29 cellular contexts compared by ENCODE assay signal in the genomic region with DNA sequence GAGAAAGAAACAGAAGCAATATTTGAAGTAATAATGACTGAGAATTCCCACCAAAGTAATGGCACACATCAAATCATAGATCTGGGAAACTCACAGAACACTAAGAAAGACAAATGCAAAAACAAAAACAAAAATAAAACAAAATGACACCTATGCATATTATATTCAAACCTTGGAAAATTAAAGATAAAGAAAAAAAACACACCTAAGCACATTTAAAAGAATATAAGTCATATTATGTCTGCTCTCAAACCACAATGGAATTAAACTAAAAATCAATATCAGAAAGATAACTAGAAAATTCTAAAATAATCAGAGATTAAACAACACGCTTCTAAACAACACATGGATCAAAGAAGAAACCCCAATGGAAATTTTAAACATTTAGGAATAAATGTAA. TPM values are rescaled to one million over a fixed set of nuclear protein-coding genes. Genes with fewer than 3 reads are reported as not detected.
A peak's percentile ranks its signal among the peaks of the same experiment; 100 is the strongest.
DNase-seq lines count a peak whose midpoint lies in the region; ATAC-seq, FAIRE-seq and TF ChIP-seq lines count a peak whose summit lies in the region.
"Had no signal": no experiment of that assay in that cellular context is flagged by ENCODE, and none has a peak within 500 bp of the region (broad histone marks: within the 10 kb centered on the region; RNA-seq: fewer than 3 reads in every experiment).

No MANE protein-coding gene starts in this region.

- peaks cover 18% of the 10 kb centered on the region for H3K27me3 Mint-ChIP-seq in activated T-helper 1 cell treated with anti-CD3 and anti-CD28 coated beads, Interleukin-12 subunit alpha, Interleukin-12 subunit beta, Interleukin-2, Interleukin-4 antibody, amounts not matched to agents 30 ng/mL and 10 ng/mL and 1 ng/mL, durations not matched to agents 14 hours and 24 hours and 36 hours (ENCODE audit: insufficient read depth)

- peak overlapping the region; percentile 46 for H2AFZ ChIP-seq in HCT116 (ENCODE audit: low read depth, low read length, poor library complexity, severe bottlenecking)
- no peak overlapping the region for H2AFZ ChIP-seq in K562 (ENCODE audit: low read depth, low read length)

- DNase-seq in HCT116 (ENCODE audit: low read depth, low spot score) (no peak), K562 (ENCODE audit: extremely low read depth in 1 of 4, low spot score in 3 of 4) (no peak), kidney (no peak), spleen (no peak)
- DNase-seq in activated naive CD4-positive, alpha-beta T cell treated with anti-CD3 and anti-CD28 coated beads, Interleukin-2, amount 50 U/mL, for 16 hours, result no peak
- no peak for DNase-seq in activated T-helper 1 cell treated with anti-CD3 and anti-CD28 coated beads, Interleukin-12 subunit alpha, Interleukin-12 subunit beta, Interleukin-2, Interleukin-4 antibody, amounts not matched to agents 30 ng/mL and 10 ng/mL and 1 ng/mL, durations not matched to agents 14 hours and 24 hours and 36 hours (ENCODE audit: low spot score)
- DNase-seq: 8988T; ACHN; BE2C; C1 segment of cervical spinal cord; CD4-positive, alpha-beta memory T cell; CD4-positive, CD25-positive, alpha-beta regulatory T cell; CD8-positive, alpha-beta memory T cell; COR-L47; DMS 273 treated with DMSO at 0.1 percent for 48 hours; DMS153; DMS53; DMS79; DND-41; EL; GDM1 had no signal

- CTCF ChIA-PET in HCT116 (lab: Charles Lee), result no interaction called here
- CTCF ChIA-PET in K562 (lab: Yijun Ruan, JAX; ENCODE audit: low intra/inter-chr PET ratio), result no interaction called here

- POLR2A ChIA-PET in HCT116 (lab: Charles Lee), result no interaction called here
- POLR2A ChIA-PET in K562 (lab: Yijun Ruan, JAX), result interaction anchor here (0.6 kb wide), 1 partner anchor 328 kb away, joined by 3 read pairs; no protein-coding TSS in a partner anchor

- H3K4me2 ChIP-seq in HCT116 (ENCODE audit: low read length), result no peak overlapping the region
- H3K4me2 ChIP-seq in K562 (ENCODE audit: insufficient read depth, low read length), result no peak overlapping the region
- H3K4me2 ChIP-seq: BLaER1 had no signal

- in situ Hi-C loops in K562 (cut with MboI), result no loop called here

- H3K79me2 ChIP-seq in HCT116 (ENCODE audit: insufficient read depth, low read length) (no peaks in the 10 kb centered on the region), K562 (ENCODE audit: control insufficient read depth, insufficient read depth, low read length) (no peaks in the 10 kb centered on the region)

- no peak overlapping the region for H3K27ac ChIP-seq in HCT116 (ENCODE audit: low read depth, low read length)
- no peak overlapping the region for H3K27ac ChIP-seq in K562 (ENCODE audit: extremely low read depth, low read depth, low read length)
- no peak overlapping the region for H3K27ac ChIP-seq in kidney (ENCODE audit: low read depth in 2 of 2, low read length in 2 of 2)
- H3K27ac ChIP-seq in spleen, result no peak overlapping the region
- H3K27ac ChIP-seq: BLaER1 had no signal

- no peak overlapping the region for H3K27ac Mint-ChIP-seq in activated T-helper 1 cell treated with anti-CD3 and anti-CD28 coated beads, Interleukin-12 subunit alpha, Interleukin-12 subunit beta, Interleukin-2, Interleukin-4 antibody, amounts not matched to agents 30 ng/mL and 10 ng/mL and 1 ng/mL, durations not matched to agents 14 hours and 24 hours and 36 hours
- H3K27ac Mint-ChIP-seq: CD14-positive monocyte; CD4-positive, alpha-beta memory T cell; CD4-positive, CD25-positive, alpha-beta regulatory T cell; CD8-positive, alpha-beta memory T cell had no signal

- H3K4me1 ChIP-seq in HCT116 (ENCODE audit: control insufficient read depth in 1 of 2, insufficient read depth in 2 of 2, low read length in 2 of 2) (no peaks in the 10 kb centered on the region), K562 (replicated peaks in 1 of 2; ENCODE audit: control insufficient read depth in 2 of 2, insufficient read depth in 2 of 2, low read length in 2 of 2) (peaks cover 0 to 3% of the 10 kb centered on the region in 2 experiments; a peak in 1 of 5 replicates), kidney (ENCODE audit: control insufficient read depth in 1 of 2, insufficient read depth in 1 of 2, low read depth in 1 of 2, low read length in 2 of 2) (no peaks in the 10 kb centered on the region), spleen (peaks cover 0 to 8% (median 0%) of the 10 kb centered on the region in 6 donors)
- H3K4me1 ChIP-seq: BE2C had no signal

- TF ChIP-seq CTCF in HCT116 (IDR thresholded peaks at IDR 0.05 in 2 of 3, conservative IDR thresholded peaks at IDR 0.05 in 1 of 3; ENCODE audit: borderline replicate concordance in 1 of 3, insufficient read depth in 1 of 3, low read depth in 2 of 3, low read length in 2 of 3), result no peak
- TF ChIP-seq CTCF in K562 (IDR thresholded peaks at IDR 0.05 in 2 of 3, conservative IDR thresholded peaks at IDR 0.05 in 1 of 3; ENCODE audit: insufficient read depth in 2 of 3, low read depth in 1 of 3, low read length in 3 of 3), result no peak
- TF ChIP-seq CTCF in kidney (IDR thresholded peaks at IDR 0.05; ENCODE audit: borderline replicate concordance, extremely low read depth, insufficient read depth), result no peak
- no peak for TF ChIP-seq CTCF in spleen (IDR thresholded peaks at IDR 0.05 in 8 of 11, conservative IDR thresholded peaks at IDR 0.05 in 3 of 11)

- BruUV-seq in HCT116 (replicated peaks; lab: Mats Ljungman, UMichigan) (no TSS peak), K562 (replicated peaks; lab: Mats Ljungman, UMichigan) (no TSS peak)

- FAIRE-seq in K562 (lab: Jason Lieb, UNC) (no peak), kidney (lab: Jason Lieb, UNC) (peak; percentile 23)
- FAIRE-seq: A204.1, GM12892, GM18507 had no signal

- RAD21 ChIA-PET in HCT116 (lab: Charles Lee; ENCODE audit: low non-redundant PET in 1 of 2, low total read pairs in 2 of 2, uncharacterized antibody in 2 of 2, unreplicated experiment in 2 of 2), result no interaction called here

- TF ChIP-seq EP300 in K562 (IDR thresholded peaks at IDR 0.05; ENCODE audit: low read length), result no peak

- no peaks in the 10 kb centered on the region for H3K9me1 ChIP-seq in K562 (ENCODE audit: control insufficient read depth, insufficient read depth, low read length)

- H3K9ac ChIP-seq in HCT116 (ENCODE audit: low read length) (no peak overlapping the region), K562 (ENCODE audit: insufficient read depth in 1 of 2, low read depth in 2 of 2, low read length in 2 of 2) (no peak overlapping the region), kidney (ENCODE audit: low read length in 2 of 2) (no peak overlapping the region)
- H3K9ac ChIP-seq: BLaER1 had no signal

- no peaks in the 10 kb centered on the region for H3K9me2 ChIP-seq in HCT116 (ENCODE audit: insufficient read depth)

- H3K9me3 ChIP-seq in HCT116 (ENCODE audit: control insufficient read depth in 1 of 2, insufficient read depth in 1 of 2, low read depth in 1 of 2, low read length in 2 of 2) (no peaks in the 10 kb centered on the region), K562 (replicated peaks; ENCODE audit: control insufficient read depth, insufficient read depth, low read depth, low read length) (no peaks in the 10 kb centered on the region), kidney (ENCODE audit: control insufficient read depth in 1 of 2, low read length in 2 of 2) (no peaks in the 10 kb centered on the region), spleen (no peaks in the 10 kb centered on the region)
- H3K9me3 ChIP-seq: BE2C, BLaER1 had no signal

- H3K36me3 ChIP-seq in HCT116 (ENCODE audit: control insufficient read depth in 1 of 2, insufficient read depth in 2 of 2, low read length in 2 of 2) (no peaks in the 10 kb centered on the region), K562 (ENCODE audit: control insufficient read depth, insufficient read depth, low read length) (no peaks in the 10 kb centered on the region), kidney (ENCODE audit: control insufficient read depth in 1 of 2, insufficient read depth in 2 of 2, low read length in 2 of 2) (no peaks in the 10 kb centered on the region), spleen (no peaks in the 10 kb centered on the region)
- H3K36me3 ChIP-seq: BE2C, BLaER1 had no signal

- no peak overlapping the region for H3K4me3 Mint-ChIP-seq in activated T-helper 1 cell treated with anti-CD3 and anti-CD28 coated beads, Interleukin-12 subunit alpha, Interleukin-12 subunit beta, Interleukin-2, Interleukin-4 antibody, amounts not matched to agents 30 ng/mL and 10 ng/mL and 1 ng/mL, durations not matched to agents 14 hours and 24 hours and 36 hours
- H3K4me3 Mint-ChIP-seq: CD14-positive monocyte; CD4-positive, alpha-beta memory T cell; CD4-positive, CD25-positive, alpha-beta regulatory T cell; CD8-positive, alpha-beta memory T cell had no signal

- H3K4me1 Mint-ChIP-seq in activated T-helper 1 cell treated with anti-CD3 and anti-CD28 coated beads, Interleukin-12 subunit alpha, Interleukin-12 subunit beta, Interleukin-2, Interleukin-4 antibody, amounts not matched to agents 30 ng/mL and 10 ng/mL and 1 ng/mL, durations not matched to agents 14 hours and 24 hours and 36 hours (ENCODE audit: low read depth), result peaks cover 11% of the 10 kb centered on the region
- H3K4me1 Mint-ChIP-seq: CD4-positive, CD25-positive, alpha-beta regulatory T cell had no signal

- H3K27me3 ChIP-seq in HCT116 (ENCODE audit: insufficient read depth, low read length) (no peaks in the 10 kb centered on the region), K562 (ENCODE audit: control insufficient read depth in 2 of 2, insufficient read depth in 2 of 2, low read length in 2 of 2) (no peaks in the 10 kb centered on the region), spleen (replicated peaks in 1 of 7) (no peaks in the 10 kb centered on the region)
- H3K27me3 ChIP-seq: BE2C, BLaER1 had no signal

- TF ChIP-seq POLR2A in HCT116 (IDR thresholded peaks at IDR 0.05; ENCODE audit: borderline replicate concordance, extremely low read depth, insufficient read depth, insufficient read length), result no peak
- TF ChIP-seq POLR2A in K562 (conservative IDR thresholded peaks at IDR 0.05), result no peak
- no peak for TF ChIP-seq POLR2A in spleen (IDR thresholded peaks at IDR 0.05)

- intact Hi-C loops in HCT116 (cut with micrococcal nuclease) (loop anchor here (10.0 kb wide), 2 partner anchors 603 to 863 kb away; a partner anchor contains a TSS), K562 (cut with micrococcal nuclease) (loop anchor here (10.0 kb wide), 1 partner anchor 793 kb away; no protein-coding TSS in a partner anchor), kidney (cut with DNase I) (loop anchor here (10.0 kb wide), 1 partner anchor 1813 kb away; no protein-coding TSS in a partner anchor), spleen (cut with DNase I; ENCODE audit: low total_unique reads) (loop anchor here (10.0 kb wide), 1 partner anchor 1823 kb away; no protein-coding TSS in a partner anchor)
- intact Hi-C loops in activated T-helper 1 cell treated with anti-CD3 and anti-CD28 coated beads, Interleukin-12 subunit alpha, Interleukin-12 subunit beta, Interleukin-2, Interleukin-4 antibody, amounts not matched to agents 30 ng/mL and 10 ng/mL and 1 ng/mL, durations not matched to agents 14 hours and 24 hours and 36 hours (cut with micrococcal nuclease), result no loop called here

- H3K4me3 ChIP-seq in HCT116 (replicated peaks in 1 of 2; ENCODE audit: low read depth in 1 of 2, low read length in 2 of 2) (no peak overlapping the region), K562 (no peak overlapping the region), kidney (ENCODE audit: low read length in 2 of 2) (no peak overlapping the region), spleen (no peak overlapping the region)
- H3K4me3 ChIP-seq: BLaER1, GM12878 had no signal

- 78% methylated on average over 1 of the region's 1 CpG for WGBS in K562 (ENCODE audit: insufficient coverage, low coverage, missing lambda C conversion rate)
- WGBS in spleen, 5 donors, result 78 to 92% (median 88%) methylated on average over 1 of the region's 1 CpG

- TF ChIP-seq RAD21 in HCT116 (IDR thresholded peaks at IDR 0.05; ENCODE audit: low read depth) (no peak), K562 (CRISPR knock-in tag; conservative IDR thresholded peaks at IDR 0.05 in 1 of 2, IDR thresholded peaks at IDR 0.05 in 1 of 2) (no peak)

- H4K20me1 ChIP-seq in HCT116 (ENCODE audit: insufficient read depth) (no peaks in the 10 kb centered on the region), K562 (replicated peaks; ENCODE audit: control insufficient read depth, insufficient read depth, low read length) (no peaks in the 10 kb centered on the region)
- H4K20me1 ChIP-seq: BLaER1 had no signal

- no peaks in the 10 kb centered on the region for H3K9me3 Mint-ChIP-seq in activated T-helper 1 cell treated with anti-CD3 and anti-CD28 coated beads, Interleukin-12 subunit alpha, Interleukin-12 subunit beta, Interleukin-2, Interleukin-4 antibody, amounts not matched to agents 30 ng/mL and 10 ng/mL and 1 ng/mL, durations not matched to agents 14 hours and 24 hours and 36 hours
- H3K9me3 Mint-ChIP-seq: CD14-positive monocyte; CD8-positive, alpha-beta memory T cell had no signal

- ATAC-seq in HCT116, result no peak
- no peak for ATAC-seq in K562
- ATAC-seq: GM12878 had no signal

- H3K36me3 Mint-ChIP-seq in activated T-helper 1 cell treated with anti-CD3 and anti-CD28 coated beads, Interleukin-12 subunit alpha, Interleukin-12 subunit beta, Interleukin-2, Interleukin-4 antibody, amounts not matched to agents 30 ng/mL and 10 ng/mL and 1 ng/mL, durations not matched to agents 14 hours and 24 hours and 36 hours (ENCODE audit: low read depth), result no peaks in the 10 kb centered on the region
- H3K36me3 Mint-ChIP-seq: CD14-positive monocyte; CD4-positive, alpha-beta memory T cell; CD4-positive, CD25-positive, alpha-beta regulatory T cell; CD8-positive, alpha-beta memory T cell had no signal

RNA-seq across cellular contexts. Expression of a gene that starts 59.7 kb away (rescaled TPM):
- total RNA-seq in HCT116 (2021; ENCODE audit: unreplicated experiment), result 3.9 TPM
- 6.0 and 7.3 TPM in 2 replicates for polyA plus RNA-seq in HCT116 (2012)
- total RNA-seq in K562 (2011; cell fraction: chromatin; rRNA removed; ENCODE audit: low replicate concordance), result 52.3 and 110 TPM in 2 replicates
- total RNA-seq in K562 (2011; cell fraction: nucleolus; rRNA removed), result 48.4 and 54.3 TPM in 2 replicates
- 70.4 and 94.5 TPM in 2 replicates for total RNA-seq in K562 (2011; cell fraction: nucleoplasm; rRNA removed)
- 40.3 and 43.5 TPM in 2 replicates for total RNA-seq in K562 (2014; rRNA removed)
- 68.9 and 78.4 TPM in 2 replicates for total RNA-seq in K562 (2014; rRNA removed; fragmentation: Illumina TruSeq; extraction: Trizol)
- total RNA-seq in K562 (2015; rRNA removed; fragmentation: Illumina TruSeq; extraction: Trizol), result 69.6 and 73.0 TPM in 2 replicates
- 47.4 and 54.7 TPM in 2 replicates for total RNA-seq in K562 (2021)
- 49.8 and 58.3 TPM in 2 replicates for polyA plus RNA-seq in K562 (2011; rRNA removed)
- 11.2 and 20.2 TPM in 2 replicates for polyA plus RNA-seq in K562 (2011; cell fraction: cytosol; rRNA removed)
- polyA plus RNA-seq in K562 (2011; cell fraction: nucleus; rRNA removed), result 48.6 and 52.6 TPM in 2 replicates
- 26.9 and 40.5 TPM in 2 replicates for polyA plus RNA-seq in K562 (2012)
- polyA plus RNA-seq in K562 (2014; fragmentation: Illumina TruSeq; extraction: Trizol), result 56.3 and 62.6 TPM in 2 replicates
- polyA plus RNA-seq in K562 (2014; fragmentation: Nextera tagmentation; extraction: Ambion mirVana), result 10 to 100 TPM; 21.6 to 44.0 TPM
- polyA plus RNA-seq in K562 (2014; rRNA removed), result 39.3 and 45.2 TPM in 2 replicates
- 70.3 and 78.3 TPM in 2 replicates for polyA minus RNA-seq in K562 (2011; rRNA and poly(A)+ RNA removed)
- polyA minus RNA-seq in K562 (2011; cell fraction: cytosol; rRNA and poly(A)+ RNA removed), result 25.0 and 30.6 TPM in 2 replicates
- 52.2 and 95.1 TPM in 2 replicates for polyA minus RNA-seq in K562 (2011; cell fraction: nucleus; rRNA and poly(A)+ RNA removed)
- 0.47 TPM for total RNA-seq in kidney
- 0.06 TPM for polyA plus RNA-seq in kidney (ENCODE audit: insufficient read depth, low read depth, low replicate concordance)
- total RNA-seq in spleen, result under 1 TPM in 4 of 7 donors, not detected in 3; 0.09 to 0.70 (median 0.12) TPM
- polyA plus RNA-seq in spleen, result under 1 TPM in 1 of 3 donors, not detected in 2; 0.03 TPM
- total RNA-seq in activated T-helper 1 cell treated with anti-CD3 and anti-CD28 coated beads, Interleukin-12 subunit alpha, Interleukin-12 subunit beta, Interleukin-2, Interleukin-4 antibody, amounts not matched to agents 30 ng/mL and 10 ng/mL and 1 ng/mL, durations not matched to agents 14 hours and 24 hours and 36 hours, result not detected in 2 replicates
- total RNA-seq: A673; CD4-positive, alpha-beta memory T cell; CD4-positive, CD25-positive, alpha-beta regulatory T cell; CD8-positive, alpha-beta memory T cell; G401 had no signal
- polyA plus RNA-seq: CD14-positive monocyte; CD4-positive, alpha-beta memory T cell; CD8-positive, alpha-beta memory T cell had no signal
